1 cellular context compared by ENCODE assay signal in genomic region chr1:88985033-88985432, GRCh38.
TF ChIP-seq lines count a peak whose summit lies in the region.

No MANE protein-coding gene starts in this region.

TF ChIP-seq in GM23338, 12 proteins besides CTCF, POLR2A, EP300 and RAD21 (continued from another document):
- TF ChIP-seq ZNF331 (CRISPR knock-in tag; IDR thresholded peaks at IDR 0.05; ENCODE audit: low read depth) (no peak), STAT1 (IDR thresholded peaks at IDR 0.05; ENCODE audit: unreplicated experiment) (no peak)
